ENCODE assay signal across 8 cellular contexts in genomic region chr17:40363480-40363838, GRCh38. TPM values are rescaled to one million over a fixed set of nuclear protein-coding genes. Genes with fewer than 3 reads are reported as not detected.
A peak's percentile ranks its signal among the peaks of the same experiment; 100 is the strongest.
DNase-seq lines count a peak whose midpoint lies in the region; ATAC-seq, FAIRE-seq and TF ChIP-seq lines count a peak whose summit lies in the region.

No MANE protein-coding gene starts in this region.

- H2BK5ac ChIP-seq in mesendoderm (ENCODE audit: low read length) = no peak overlapping the region

- TF ChIP-seq POLR2A in breast epithelium (IDR thresholded peaks at IDR 0.05) (no peak), vagina (IDR thresholded peaks at IDR 0.05) (no peak)

- H3K4me2 ChIP-seq in mesendoderm (ENCODE audit: low read length) = peak overlapping the region; percentile 61

- peak overlapping the region; percentile 54 for H3K9ac ChIP-seq in mesendoderm (ENCODE audit: low read length)

- H3K18ac ChIP-seq in mesendoderm (ENCODE audit: low read length) = no peak overlapping the region

- no peaks in the 10 kb centered on the region for H3K79me2 ChIP-seq in mesendoderm (ENCODE audit: control insufficient read depth, insufficient read depth, low read length)

- H2BK120ac ChIP-seq in mesendoderm (ENCODE audit: low read depth, low read length) = no peak overlapping the region

- H3K23ac ChIP-seq in mesendoderm (ENCODE audit: low read length) = peak overlapping the region; percentile 97

- intact Hi-C loops in breast epithelium (cut with DNase I; ENCODE audit: low total_unique reads) = no loop called here
- intact Hi-C loops in vagina (cut with DNase I) = loop anchor here (10.0 kb wide), 1 partner anchor 51 kb away; the partner anchor contains the start of gene TOP2A

- no peak overlapping the region for H2BK15ac ChIP-seq in mesendoderm (replicated peaks; ENCODE audit: low read depth)

- no peak for TF ChIP-seq CTCF in HFF-Myc (IDR thresholded peaks at IDR 0.05; ENCODE audit: low read depth, low read length, missing control alignments)
- no peak for TF ChIP-seq CTCF in breast epithelium (IDR thresholded peaks at IDR 0.05)
- TF ChIP-seq CTCF in vagina (IDR thresholded peaks at IDR 0.05) = no peak

- H3K4me1 ChIP-seq in breast epithelium = peaks cover 0 to 7% of the 10 kb centered on the region in 2 donors
- H3K4me1 ChIP-seq in mesendoderm (ENCODE audit: control insufficient read depth, low read depth, low read length) = no peaks in the 10 kb centered on the region
- peaks cover 28% of the 10 kb centered on the region for H3K4me1 ChIP-seq in vagina

- no peak overlapping the region for H4K8ac ChIP-seq in mesendoderm (ENCODE audit: low read depth, low read length)

- no peaks in the 10 kb centered on the region for H3K79me1 ChIP-seq in mesendoderm (ENCODE audit: low read length)

- H4K5ac ChIP-seq in mesendoderm (ENCODE audit: low read length) = no peak overlapping the region

- H3K4me3 ChIP-seq in HFF-Myc (replicated peaks; ENCODE audit: low read depth, low read length) (peak overlapping the region; percentile 41), breast epithelium (peak overlapping the region; percentile 52 to 88 (median 61)), mesendoderm (ENCODE audit: low read length) (peak overlapping the region; percentile 28), vagina (peak overlapping the region; percentile 44 to 65)

- FAIRE-seq in RCC 7860 (lab: Jason Lieb, UNC) = no peak

- H3K9me3 ChIP-seq in breast epithelium (no peaks in the 10 kb centered on the region), vagina (no peaks in the 10 kb centered on the region)

- peak overlapping the region; percentile 74 for H3K56ac ChIP-seq in mesendoderm (ENCODE audit: low read length)

- no CpG with 5 or more reads among the region's 40 CpGs for WGBS in mesendoderm (ENCODE audit: extremely low coverage, insufficient coverage, low lambda C conversion rate)

- H2AK5ac ChIP-seq in mesendoderm (ENCODE audit: low read length) = no peak overlapping the region

- DNase-seq in AG08395 (ENCODE audit: low spot score) (peak; percentile 23), HFF-Myc (ENCODE audit: extremely low read depth, low read depth) (no peak), breast epithelium (ENCODE audit: low spot score in 2 of 2) (no peak), mesendoderm (no peak), vagina (ENCODE audit: extremely low spot score in 2 of 2) (no peak), hippocampal formation (lab: John Stamatoyannopoulos, UW) (no peak), RCC 7860 (ENCODE audit: low spot score) (no peak)

- H3K27me3 ChIP-seq in breast epithelium = no peaks in the 10 kb centered on the region
- H3K27me3 ChIP-seq in mesendoderm (ENCODE audit: insufficient read depth, low read length, poor library complexity) = peaks cover 4% of the 10 kb centered on the region
- H3K27me3 ChIP-seq in vagina = no peaks in the 10 kb centered on the region

- H3K36me3 ChIP-seq in breast epithelium (no peaks in the 10 kb centered on the region), mesendoderm (ENCODE audit: control insufficient read depth, insufficient read depth, low read length) (no peaks in the 10 kb centered on the region), vagina (no peaks in the 10 kb centered on the region)

- ATAC-seq in activated CD4-positive, CD25-positive, alpha-beta regulatory T cell treated with anti-CD3 and anti-CD28 coated beads, Interleukin-2, amount 50 U/mL, for 24 hours = no peak

- H3K27ac ChIP-seq in breast epithelium (peak overlapping the region in 1 of 2 donors; percentile 43), mesendoderm (ENCODE audit: low read depth, low read length) (no peak overlapping the region), vagina (no peak overlapping the region)

- no peak overlapping the region for H3K4ac ChIP-seq in mesendoderm (ENCODE audit: low read depth, low read length)

RNA-seq across cellular contexts. Expression of gene GJD3, which starts 1.1 kb away (rescaled TPM):
- total RNA-seq in breast epithelium (not detected), vagina (12.0 TPM)
- polyA plus RNA-seq in mesendoderm (2013, experiment 1 of 2) = not detected
- polyA plus RNA-seq in mesendoderm (2013, experiment 2 of 2) = not detected

RNA-seq across cellular contexts. Expression of gene TOP2A, which starts 54.2 kb away (rescaled TPM):
- total RNA-seq in breast epithelium (1 to 10 TPM; 2.0 to 6.4 (median 2.5) TPM), vagina (16.9 TPM)
- polyA plus RNA-seq in mesendoderm (2013, experiment 1 of 2) = 122 TPM
- 126 TPM for polyA plus RNA-seq in mesendoderm (2013, experiment 2 of 2)

RNA-seq across cellular contexts. Expression of gene RARA, which starts 54.5 kb away (rescaled TPM):
- total RNA-seq in breast epithelium (10 to 100 TPM; 14.2 to 31.2 (median 25.2) TPM), vagina (58.9 TPM)
- polyA plus RNA-seq in mesendoderm (2013, experiment 1 of 2) = 30.6 TPM
- 29.9 TPM for polyA plus RNA-seq in mesendoderm (2013, experiment 2 of 2)

Comparison
In these comparisons a context has a peak if more than half of its experiments do, and no peak if none do; other contexts are left out.
1. RNA of gene GJD3, which starts 1.1 kb away (total RNA-seq): 12.0 TPM in vagina (single experiment); not detected in breast epithelium; every median in the first group is over 10 times any median in the second.
2. Peak in every context shown above with its lines, with median percentiles within 50 percentile points of each other: H3K4me3 ChIP-seq.